9 cellular contexts compared by ENCODE assay signal in the genomic region with DNA sequence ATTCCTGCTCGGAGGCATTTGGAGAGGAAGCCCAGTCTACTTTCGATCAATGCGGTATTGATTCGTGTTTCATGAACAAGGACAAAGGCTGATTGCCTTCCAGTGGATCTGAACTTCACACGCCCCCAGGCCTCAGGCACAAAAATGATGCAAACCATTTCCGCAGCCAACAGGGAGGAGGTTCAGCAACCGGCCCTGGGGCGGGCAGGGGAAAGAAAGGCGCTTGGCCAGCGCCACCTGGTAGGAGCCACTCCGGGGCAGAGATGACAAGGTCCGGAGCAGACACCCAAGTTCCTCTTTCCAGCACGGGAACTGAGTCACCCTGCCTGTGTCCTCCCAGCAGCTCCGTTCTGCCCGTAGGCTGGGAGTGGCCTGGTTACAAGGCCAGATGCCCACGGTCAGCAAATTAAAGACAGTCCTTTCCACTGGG.
DNase-seq lines count a peak whose midpoint lies in the region; ATAC-seq, FAIRE-seq and TF ChIP-seq lines count a peak whose summit lies in the region.
"Had no signal": no experiment of that assay in that cellular context is flagged by ENCODE, and none has a peak within 500 bp of the region (broad histone marks: within the 10 kb centered on the region; RNA-seq: fewer than 3 reads in every experiment).

No MANE protein-coding gene starts in this region.

- FAIRE-seq in kidney (lab: Jason Lieb, UNC) = no peak

- DNase-seq in A673 (ENCODE audit: low spot score) (no peak), amygdala (lab: John Stamatoyannopoulos, UW) (peak in 38 of 56 donors; percentile 17 to 72 (median 45)), kidney (peak; percentile 92), testis (no peak), brain microvascular endothelial cell (no peak), HK-2 (ENCODE audit: unreplicated experiment) (no peak)

- H3K4me3 ChIP-seq in A673 (ENCODE audit: low read depth, low read length, poor library complexity, severe bottlenecking) = no peak overlapping the region
- H3K4me3 ChIP-seq in kidney (ENCODE audit: low read length in 2 of 2) = no peak overlapping the region
- H3K4me3 ChIP-seq in testis = no peak overlapping the region
- H3K4me3 ChIP-seq in brain microvascular endothelial cell (ENCODE audit: low read depth, low read length) = no peak overlapping the region

- H3K36me3 ChIP-seq in A673 (ENCODE audit: insufficient read depth, low read length, poor library complexity, severe bottlenecking) (no peaks in the 10 kb centered on the region), kidney (ENCODE audit: control insufficient read depth in 1 of 2, insufficient read depth in 2 of 2, low read length in 2 of 2) (no peaks in the 10 kb centered on the region), testis (ENCODE audit: low read depth, missing control alignments) (no peaks in the 10 kb centered on the region), brain microvascular endothelial cell (replicated peaks) (no peaks in the 10 kb centered on the region)

- CTCF ChIA-PET in A673 (lab: Charles Lee) = no interaction called here

- no peaks in the 10 kb centered on the region for H3K27me3 ChIP-seq in A673 (replicated peaks; ENCODE audit: insufficient read depth, low read depth, low read length, poor library complexity)
- H3K27me3 ChIP-seq in testis = no peaks in the 10 kb centered on the region
- no peaks in the 10 kb centered on the region for H3K27me3 ChIP-seq in brain microvascular endothelial cell (replicated peaks)

- no peak for TF ChIP-seq CTCF in A673 (conservative IDR thresholded peaks at IDR 0.05; ENCODE audit: low read depth, low read length)
- no peak for TF ChIP-seq CTCF in kidney (IDR thresholded peaks at IDR 0.05; ENCODE audit: borderline replicate concordance, extremely low read depth, insufficient read depth)
- no peak for TF ChIP-seq CTCF in testis (IDR thresholded peaks at IDR 0.05)
- no peak for TF ChIP-seq CTCF in brain microvascular endothelial cell (IDR thresholded peaks at IDR 0.05; ENCODE audit: low read depth, low read length, missing control alignments)

- in situ Hi-C loops in brain microvascular endothelial cell (cut with HindIII; ENCODE audit: low pct_ligation_motif_present, low sequenced_read_pairs) = no loop called here

- H3K9me3 ChIP-seq in A673 (ENCODE audit: low read depth, low read length, poor library complexity, severe bottlenecking) = no peaks in the 10 kb centered on the region
- no peaks in the 10 kb centered on the region for H3K9me3 ChIP-seq in kidney (ENCODE audit: control insufficient read depth in 1 of 2, low read length in 2 of 2)
- H3K9me3 ChIP-seq in testis = no peaks in the 10 kb centered on the region

- ATAC-seq in HG03432 (IDR thresholded peaks at IDR 0.05; ENCODE audit: unreplicated experiment) = peak; percentile 50
- no peak for ATAC-seq in HG03442 (IDR thresholded peaks at IDR 0.05; ENCODE audit: unreplicated experiment)

- TF ChIP-seq POLR2A in testis (IDR thresholded peaks at IDR 0.05) = no peak

- H3K4me1 ChIP-seq in A673 (ENCODE audit: insufficient read depth, low read length, poor library complexity, severe bottlenecking) = no peaks in the 10 kb centered on the region
- peaks cover 6 to 13% of the 10 kb centered on the region in 2 donors for H3K4me1 ChIP-seq in kidney (ENCODE audit: control insufficient read depth in 1 of 2, insufficient read depth in 1 of 2, low read depth in 1 of 2, low read length in 2 of 2)
- H3K4me1 ChIP-seq in testis = peaks cover 15% of the 10 kb centered on the region

- intact Hi-C loops in A673 (cut with micrococcal nuclease; ENCODE audit: unreplicated experiment) (no loop called here), kidney (cut with DNase I) (no loop called here), testis (cut with DNase I; ENCODE audit: low total_unique reads) (no loop called here)

- 78 to 88% methylated on average over 6 to 16 of the region's 16 CpGs for WGBS in testis, 2 donors

- H3K9ac ChIP-seq in kidney (ENCODE audit: low read length in 2 of 2) = no peak overlapping the region

- POLR2A ChIA-PET in A673 (lab: Charles Lee; ENCODE audit: low non-redundant PET) = no interaction called here

- peak overlapping the region; percentile 28 for H3K27ac ChIP-seq in A673 (ENCODE audit: low read depth, low read length, poor library complexity, severe bottlenecking)
- H3K27ac ChIP-seq in kidney (ENCODE audit: low read depth in 2 of 2, low read length in 2 of 2) = peak overlapping the region in 1 of 2 donors; percentile 44
- H3K27ac ChIP-seq in testis = peak overlapping the region; percentile 10 to 34
- no peak overlapping the region for H3K27ac ChIP-seq in brain microvascular endothelial cell
- H3K27ac ChIP-seq: C4-2B had no signal

- no TSS peak for BruUV-seq in A673 (replicated peaks; lab: Mats Ljungman, UMichigan)

Comparison
In these comparisons a context has a peak if more than half of its experiments do, and no peak if none do; other contexts are left out.
1. DNase-seq: peak in amygdala (38 of 56) and kidney (single experiment); none in A673 (single experiment), testis (single experiment), brain microvascular endothelial cell (single experiment) and HK-2 (single experiment).